12 cellular contexts compared by ENCODE assay signal in the genomic region with DNA sequence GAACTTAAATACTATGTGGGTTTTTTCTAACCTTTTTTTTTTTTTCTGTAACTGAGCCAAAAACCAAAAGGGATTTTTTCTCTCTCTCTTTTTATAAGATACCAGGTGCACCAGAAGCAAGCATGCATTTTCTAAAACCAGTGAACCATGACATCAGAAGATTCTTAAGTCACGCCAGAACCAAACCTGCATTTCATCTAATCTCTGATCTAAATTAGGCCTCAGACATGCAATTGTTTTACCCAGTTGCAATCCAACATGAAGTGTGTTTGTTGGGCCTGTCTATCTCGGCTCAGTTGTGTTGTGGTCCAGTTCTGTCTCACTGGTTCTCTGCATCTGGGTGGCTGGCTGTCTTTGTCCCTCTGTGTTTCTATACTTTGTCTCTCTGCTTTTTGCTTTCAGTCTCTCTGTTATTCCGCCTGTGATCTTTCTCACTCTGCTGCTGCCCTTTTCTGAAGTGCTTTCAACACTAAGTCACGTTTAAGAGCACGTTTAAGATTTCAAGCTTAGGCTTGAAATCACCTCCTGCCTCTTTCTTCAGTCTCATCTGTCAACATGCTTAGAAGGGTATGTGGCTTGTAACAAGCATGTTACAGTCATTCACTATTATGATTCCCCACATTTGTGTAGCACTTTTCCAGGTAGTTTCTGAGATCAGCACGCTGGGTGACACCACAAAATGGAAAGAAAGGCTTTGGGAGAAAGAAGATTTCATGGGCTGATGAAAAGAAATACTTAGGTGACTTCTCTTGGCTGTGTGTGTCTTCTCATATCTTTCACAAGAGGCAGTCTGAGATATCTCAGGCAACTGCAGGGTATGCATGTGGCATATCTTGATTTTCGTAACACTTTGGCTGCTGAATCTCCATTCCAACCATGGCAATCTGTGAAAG.
DNase-seq lines count a peak whose midpoint lies in the region; ATAC-seq, FAIRE-seq and TF ChIP-seq lines count a peak whose summit lies in the region.
"Had no signal": no experiment of that assay in that cellular context is flagged by ENCODE, and none has a peak within 500 bp of the region (broad histone marks: within the 10 kb centered on the region; RNA-seq: fewer than 3 reads in every experiment).

No MANE protein-coding gene starts in this region.

- in situ Hi-C loops in HepG2 (cut with HindIII; ENCODE audit: extremely low pct_ligation_motif_present, low pct_unique_long_range_greater_than_20kb): no loop called here

- FAIRE-seq in HepG2 (lab: Jason Lieb, UNC): peak; percentile 4
- FAIRE-seq: kidney had no signal

- no peaks in the 10 kb centered on the region for H3K9me2 ChIP-seq in PC-9 (ENCODE audit: insufficient read depth)

- H3K36me3 Mint-ChIP-seq in stimulated activated naive B cell treated with anti-CD40 and anti-IgM and Interleukin-4, amounts not matched to agents 10 μg/mL and 1 μg/mL and 100 μg/mL, for 72 hours: no peaks in the 10 kb centered on the region

- peak overlapping the region; percentile 89 for H3K27ac Mint-ChIP-seq in stimulated activated naive B cell treated with anti-CD40 and anti-IgM and Interleukin-4, amounts not matched to agents 10 μg/mL and 1 μg/mL and 100 μg/mL, for 72 hours

- 7% methylated on average over 7 of the region's 7 CpGs for WGBS in HepG2 (ENCODE audit: low lambda C conversion rate)
- WGBS in right lobe of liver (ENCODE audit: insufficient coverage, low coverage, low lambda C conversion rate, missing lambda C conversion rate): 78% methylated on average over 7 of the region's 7 CpGs

- TF ChIP-seq POLR2A in HepG2 (IDR thresholded peaks at IDR 0.05; ENCODE audit: insufficient read depth in 1 of 2, low read depth in 2 of 2, low read length in 2 of 2) (no peak), right lobe of liver (IDR thresholded peaks at IDR 0.05) (no peak)

- DNase-seq in HepG2 (ENCODE audit: low spot score) (no peak), right lobe of liver (no peak), NCI-H2171 (lab: John Stamatoyannopoulos, UW) (peak; percentile 40), SKM-1 treated with dmso at 0.1 percent for 144 hours (lab: John Stamatoyannopoulos, UW; ENCODE audit: unreplicated experiment) (no peak), PC-9 (no peak)
- peak; percentile 28 for DNase-seq in stimulated activated naive B cell treated with anti-CD40 and anti-IgM and Interleukin-4, amounts not matched to agents 10 μg/mL and 1 μg/mL and 100 μg/mL, for 72 hours
- DNase-seq in activated CD4-positive, alpha-beta T cell treated with anti-CD3 and anti-CD28 coated beads for 1 hour: no peak
- DNase-seq: kidney, NCI-H69 had no signal

- no peaks in the 10 kb centered on the region for H3K79me2 ChIP-seq in HepG2 (ENCODE audit: insufficient read depth, low read length)
- no peaks in the 10 kb centered on the region for H3K79me2 ChIP-seq in PC-9 (ENCODE audit: low read depth)

- no peaks in the 10 kb centered on the region for H3K27me3 Mint-ChIP-seq in stimulated activated naive B cell treated with anti-CD40 and anti-IgM and Interleukin-4, amounts not matched to agents 10 μg/mL and 1 μg/mL and 100 μg/mL, for 72 hours

- H3K4me1 Mint-ChIP-seq in stimulated activated naive B cell treated with anti-CD40 and anti-IgM and Interleukin-4, amounts not matched to agents 10 μg/mL and 1 μg/mL and 100 μg/mL, for 72 hours: peaks cover 18 to 29% of the 10 kb centered on the region in 2 donors

- H3K4me3 Mint-ChIP-seq in stimulated activated naive B cell treated with anti-CD40 and anti-IgM and Interleukin-4, amounts not matched to agents 10 μg/mL and 1 μg/mL and 100 μg/mL, for 72 hours: peak overlapping the region; percentile 40 to 70

- BruUV-seq in HepG2 (replicated peaks; lab: Mats Ljungman, UMichigan): no TSS peak
- no TSS peak for BruUV-seq in PC-9 (replicated peaks; lab: Mats Ljungman, UMichigan)

- TF ChIP-seq EP300 in HepG2 (IDR thresholded peaks at IDR 0.05; ENCODE audit: low read depth in 2 of 2, low read length in 2 of 2) (no peak), HepG2 (CRISPR knock-in tag; IDR thresholded peaks at IDR 0.05; ENCODE audit: borderline replicate concordance) (no peak)

- CTCF ChIA-PET in HepG2 (lab: Yijun Ruan, JAX; ENCODE audit: low intra/inter-chr PET ratio, low total read pairs): no interaction called here
- CTCF ChIA-PET in PC-9 (lab: Charles Lee): no interaction called here

- H3K36me3 ChIP-seq in HepG2 (replicated peaks in 1 of 2; ENCODE audit: control insufficient read depth in 1 of 2, insufficient read depth in 2 of 2, low read length in 2 of 2) (no peaks in the 10 kb centered on the region), right lobe of liver (no peaks in the 10 kb centered on the region), PC-9 (ENCODE audit: low read depth) (no peaks in the 10 kb centered on the region)

- H4K20me1 ChIP-seq in HepG2 (ENCODE audit: insufficient read depth, low read length): no peaks in the 10 kb centered on the region
- no peaks in the 10 kb centered on the region for H4K20me1 ChIP-seq in PC-9 (ENCODE audit: insufficient read depth)

- no peak overlapping the region for H3K4me2 ChIP-seq in HepG2 (ENCODE audit: low read depth, low read length)
- H3K4me2 ChIP-seq in PC-9: no peak overlapping the region

- no peak for TF ChIP-seq RAD21 in HepG2 (CRISPR knock-in tag; IDR thresholded peaks at IDR 0.05)

- TF ChIP-seq CTCF in HepG2 (CRISPR knock-in tag; IDR thresholded peaks at IDR 0.05) (no peak), right lobe of liver (IDR thresholded peaks at IDR 0.05) (no peak), PC-9 (conservative IDR thresholded peaks at IDR 0.05) (no peak)

- POLR2A ChIA-PET in HepG2 (lab: Yijun Ruan, JAX) (no interaction called here), PC-9 (lab: Charles Lee; ENCODE audit: unreplicated experiment) (no interaction called here)

- H3K9me3 ChIP-seq in HepG2 (ENCODE audit: low read length) (peaks cover 7% of the 10 kb centered on the region), right lobe of liver (no peaks in the 10 kb centered on the region), PC-9 (ENCODE audit: insufficient read depth, low read depth) (no peaks in the 10 kb centered on the region)

- H3K27me3 ChIP-seq in HepG2 (ENCODE audit: control insufficient read depth in 1 of 2, insufficient read depth in 2 of 2, low read length in 2 of 2) (0 out of 5 replicates have a peak, but pooled peaks cover 0 to 2% of the 10 kb centered on the region in 2 experiments), right lobe of liver (no peaks in the 10 kb centered on the region), PC-9 (ENCODE audit: insufficient read depth, low read depth) (no peaks in the 10 kb centered on the region)

- no peak overlapping the region for H3K4me3 ChIP-seq in HepG2 (replicated peaks in 1 of 3; ENCODE audit: insufficient read depth in 1 of 3, low read depth in 2 of 3, low read length in 3 of 3)
- H3K4me3 ChIP-seq in right lobe of liver: no peak overlapping the region
- no peak overlapping the region for H3K4me3 ChIP-seq in PC-9

- no peak for ATAC-seq in HepG2
- ATAC-seq in right lobe of liver: no peak
- ATAC-seq in HG02885 (IDR thresholded peaks at IDR 0.05; ENCODE audit: poor library complexity, unreplicated experiment): peak; percentile 75
- peak; percentile 87 for ATAC-seq in stimulated activated naive B cell treated with anti-CD40 and anti-IgM and Interleukin-4, amounts not matched to agents 10 μg/mL and 1 μg/mL and 100 μg/mL, for 72 hours (replicated peaks)
- ATAC-seq: esophagus mucosa had no signal

- no peaks in the 10 kb centered on the region for H3F3A ChIP-seq in PC-9 (ENCODE audit: insufficient read depth, low read depth)

- intact Hi-C loops in HepG2 (cut with micrococcal nuclease; ENCODE audit: unreplicated experiment): no loop called here
- intact Hi-C loops in right lobe of liver (cut with DNase I): no loop called here
- intact Hi-C loops in PC-9 (cut with micrococcal nuclease; ENCODE audit: unreplicated experiment): no loop called here

- no peak overlapping the region for H2AFZ ChIP-seq in HepG2 (ENCODE audit: low read length)
- H2AFZ ChIP-seq in PC-9: no peak overlapping the region

- no peaks in the 10 kb centered on the region for H3K4me1 ChIP-seq in HepG2 (ENCODE audit: insufficient read depth, low read length)
- no peaks in the 10 kb centered on the region for H3K4me1 ChIP-seq in right lobe of liver
- no peaks in the 10 kb centered on the region for H3K4me1 ChIP-seq in PC-9 (replicated peaks; ENCODE audit: insufficient read depth)

- no peak overlapping the region for H3K9ac ChIP-seq in HepG2 (ENCODE audit: insufficient read depth, low read depth, low read length)

- H3K27ac ChIP-seq in HepG2 (ENCODE audit: extremely low read length, insufficient read depth, low read length): no peak overlapping the region
- no peak overlapping the region for H3K27ac ChIP-seq in right lobe of liver
- H3K27ac ChIP-seq in PC-9: no peak overlapping the region
- H3K27ac ChIP-seq: HL-60 had no signal

- peaks cover 5 to 8% of the 10 kb centered on the region in 2 donors for H3K9me3 Mint-ChIP-seq in stimulated activated naive B cell treated with anti-CD40 and anti-IgM and Interleukin-4, amounts not matched to agents 10 μg/mL and 1 μg/mL and 100 μg/mL, for 72 hours

TF ChIP-seq in HepG2, 621 proteins besides CTCF, POLR2A, EP300 and RAD21 (continues in another document):
- no peak for TF ChIP-seq DNMT1 (CRISPR knock-in tag; IDR thresholded peaks at IDR 0.05)

Comparison
In these comparisons a context has a peak if more than half of its experiments do, and no peak if none do; other contexts are left out.
1. ATAC-seq: peak in HG02885 (single experiment) and stimulated activated naive B cell treated with anti-CD40 and anti-IgM and Interleukin-4, amounts not matched to agents 10 μg/mL and 1 μg/mL and 100 μg/mL, for 72 hours (2 of 2); none in HepG2 (single experiment) and right lobe of liver (0 of 4).
2. DNase-seq: peak in NCI-H2171 (single experiment) and stimulated activated naive B cell treated with anti-CD40 and anti-IgM and Interleukin-4, amounts not matched to agents 10 μg/mL and 1 μg/mL and 100 μg/mL, for 72 hours (single experiment); none in HepG2 (single experiment), right lobe of liver (0 of 3), SKM-1 treated with dmso at 0.1 percent for 144 hours (single experiment), activated CD4-positive, alpha-beta T cell treated with anti-CD3 and anti-CD28 coated beads for 1 hour (single experiment) and PC-9 (0 of 2).